ENCODE assay signal across 12 cellular contexts in genomic region chr4:94519019-94519418, GRCh38.
DNase-seq lines count a peak whose midpoint lies in the region; ATAC-seq and TF ChIP-seq lines count a peak whose summit lies in the region.
"Had no signal": no experiment of that assay in that cellular context is flagged by ENCODE, and none has a peak within 500 bp of the region (broad histone marks: within the 10 kb centered on the region; RNA-seq: fewer than 3 reads in every experiment).

No MANE protein-coding gene starts in this region.

- H3K4me1 Mint-ChIP-seq in naive thymus-derived CD4-positive, alpha-beta T cell: peaks cover 11 to 28% (median 21%) of the 10 kb centered on the region in 7 donors

- H3K36me3 Mint-ChIP-seq in naive thymus-derived CD4-positive, alpha-beta T cell: peaks cover 0 to 21% (median 0%) of the 10 kb centered on the region in 5 donors

- POLR2A ChIA-PET in naive thymus-derived CD4-positive, alpha-beta T cell (lab: Charles Lee): no interaction called here

- H3K4me3 Mint-ChIP-seq in naive thymus-derived CD4-positive, alpha-beta T cell: no peak overlapping the region
- H3K4me3 Mint-ChIP-seq: central memory CD8-positive, alpha-beta T cell; type B pancreatic cell had no signal

- CTCF ChIA-PET in naive thymus-derived CD4-positive, alpha-beta T cell (lab: Charles Lee): no interaction called here

- H3K27ac ChIP-seq in RWPE2 (ENCODE audit: poor library complexity, severe bottlenecking): peak overlapping the region; percentile 88
- no peak overlapping the region for H3K27ac ChIP-seq in naive thymus-derived CD4-positive, alpha-beta T cell (ENCODE audit: low read depth, low read length)

- H3K9me3 Mint-ChIP-seq in naive thymus-derived CD4-positive, alpha-beta T cell: no peaks in the 10 kb centered on the region
- H3K9me3 Mint-ChIP-seq: central memory CD8-positive, alpha-beta T cell; type B pancreatic cell had no signal

- no peak overlapping the region for H3K27ac Mint-ChIP-seq in naive thymus-derived CD4-positive, alpha-beta T cell
- H3K27ac Mint-ChIP-seq: type B pancreatic cell had no signal

- no peaks in the 10 kb centered on the region for H3K27me3 ChIP-seq in RWPE2 (ENCODE audit: insufficient read depth, poor library complexity, severe bottlenecking)
- no peaks in the 10 kb centered on the region for H3K27me3 ChIP-seq in naive thymus-derived CD4-positive, alpha-beta T cell (ENCODE audit: control insufficient read depth in 2 of 2, insufficient read depth in 2 of 2, low read length in 2 of 2)

- H3K27me3 Mint-ChIP-seq in naive thymus-derived CD4-positive, alpha-beta T cell: no peaks in the 10 kb centered on the region
- H3K27me3 Mint-ChIP-seq: central memory CD8-positive, alpha-beta T cell; type B pancreatic cell had no signal

- no peak for DNase-seq in RWPE2 (ENCODE audit: low spot score)
- no peak for DNase-seq in naive thymus-derived CD4-positive, alpha-beta T cell
- no peak for DNase-seq in activated CD4-positive, alpha-beta T cell treated with anti-CD3 and anti-CD28 coated beads for 4 hours
- no peak for DNase-seq in NCI-H1436 (lab: John Stamatoyannopoulos, UW)
- DNase-seq in EL: no peak
- DNase-seq: activated T-cell treated with anti-CD3 and anti-CD28 coated beads, Interleukin-2, amount 50 U/mL, for 1 hour; stimulated activated CD4-positive, alpha-beta T cell treated with anti-CD3 and anti-CD28 coated beads, Interleukin-4, amount 100 ng/mL, for 24 hours had no signal

- intact Hi-C loops in naive thymus-derived CD4-positive, alpha-beta T cell (cut with micrococcal nuclease): no loop called here

- ATAC-seq in GM18861 (IDR thresholded peaks at IDR 0.05; ENCODE audit: unreplicated experiment) (peak; percentile 44), HG02678 (IDR thresholded peaks at IDR 0.05; ENCODE audit: unreplicated experiment) (peak; percentile 43), RWPE2 (ENCODE audit: low read depth) (no peak), GM21786 (IDR thresholded peaks at IDR 0.05; ENCODE audit: unreplicated experiment) (no peak)
- peak; percentile 48 for ATAC-seq in naive thymus-derived CD4-positive, alpha-beta T cell

- no peak overlapping the region for H3K4me3 ChIP-seq in RWPE2 (ENCODE audit: severe bottlenecking)
- H3K4me3 ChIP-seq in naive thymus-derived CD4-positive, alpha-beta T cell (ENCODE audit: low read length): no peak overlapping the region

- H3K4me1 ChIP-seq in RWPE2 (ENCODE audit: insufficient read depth, poor library complexity, severe bottlenecking): peaks cover 52% of the 10 kb centered on the region
- H3K4me1 ChIP-seq in naive thymus-derived CD4-positive, alpha-beta T cell (ENCODE audit: control insufficient read depth in 2 of 2, insufficient read depth in 2 of 2, low read length in 2 of 2): no peaks in the 10 kb centered on the region

- no peak for TF ChIP-seq CTCF in RWPE2 (IDR thresholded peaks at IDR 0.05; ENCODE audit: poor library complexity, severe bottlenecking)

- peaks cover 36% of the 10 kb centered on the region for H3K36me3 ChIP-seq in RWPE2 (ENCODE audit: low read depth)
- H3K36me3 ChIP-seq in naive thymus-derived CD4-positive, alpha-beta T cell (ENCODE audit: control insufficient read depth in 2 of 3, insufficient read depth in 3 of 3, low read length in 3 of 3): no peaks in the 10 kb centered on the region

- H3K9me3 ChIP-seq in RWPE2 (ENCODE audit: severe bottlenecking): no peaks in the 10 kb centered on the region
- H3K9me3 ChIP-seq in naive thymus-derived CD4-positive, alpha-beta T cell (ENCODE audit: control insufficient read depth in 2 of 3, low read length in 3 of 3): no peaks in the 10 kb centered on the region

Comparison
In these comparisons a context has a peak if more than half of its experiments do, and no peak if none do; other contexts are left out.
1. ATAC-seq: peak in GM18861 (single experiment), HG02678 (single experiment) and naive thymus-derived CD4-positive, alpha-beta T cell (single experiment); none in RWPE2 (single experiment) and GM21786 (single experiment).